ENCODE assay signal across 10 cellular contexts in the genomic region with DNA sequence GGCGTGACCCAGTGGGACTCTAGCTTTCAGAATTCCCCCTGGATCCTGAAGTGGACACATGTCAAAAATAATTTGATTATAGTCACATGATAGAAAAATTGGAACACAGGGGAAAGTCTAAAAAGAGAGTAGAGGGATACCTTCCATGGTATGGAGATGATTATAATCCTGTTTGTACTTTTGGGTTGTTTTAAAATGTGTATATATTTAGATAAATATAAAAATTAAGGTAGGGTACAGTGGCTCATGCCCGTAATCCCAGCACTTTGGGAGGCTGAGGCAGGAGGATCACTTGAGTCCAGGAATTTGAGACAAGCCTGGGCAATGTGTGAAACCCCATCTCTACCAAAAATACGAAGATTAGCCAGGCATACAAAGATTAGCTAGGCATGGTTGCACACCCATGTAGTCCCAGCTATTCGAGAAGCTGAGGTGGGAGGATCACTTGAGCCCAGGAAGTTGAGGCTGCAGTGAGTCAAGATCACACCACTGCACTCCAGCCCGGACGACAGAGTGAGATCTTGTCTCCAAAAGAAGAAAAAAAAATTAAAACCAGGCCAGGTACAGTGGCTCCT. TPM values are rescaled to one million over a fixed set of nuclear protein-coding genes. Genes with fewer than 3 reads are reported as not detected.
DNase-seq lines count a peak whose midpoint lies in the region; ATAC-seq and TF ChIP-seq lines count a peak whose summit lies in the region.
"Had no signal": no experiment of that assay in that cellular context is flagged by ENCODE, and none has a peak within 500 bp of the region (broad histone marks: within the 10 kb centered on the region; RNA-seq: fewer than 3 reads in every experiment).

No MANE protein-coding gene starts in this region.

- peaks cover 6 to 28% (median 23%) of the 10 kb centered on the region in 7 donors for H3K27me3 ChIP-seq in heart right ventricle
- H3K27me3 ChIP-seq: SJSA1 had no signal

- peaks cover 0 to 15% (median 9%) of the 10 kb centered on the region in 9 donors for H3K4me1 ChIP-seq in heart right ventricle

- DNase-seq in RPMI7951 (ENCODE audit: low read depth) (peak; percentile 57), memory B cell (ENCODE audit: low spot score in 2 of 2) (no peak), putamen (ENCODE audit: low spot score) (no peak), heart right ventricle (no peak)
- no peak for DNase-seq in activated T-helper 1 cell treated with anti-CD3 and anti-CD28 coated beads, Interleukin-12 subunit alpha, Interleukin-12 subunit beta, Interleukin-2, Interleukin-4 antibody, amounts not matched to agents 30 ng/mL and 10 ng/mL and 1 ng/mL, durations not matched to agents 14 hours and 24 hours and 36 hours (ENCODE audit: low spot score)
- DNase-seq: NCI-H2081 treated with DMSO at 0.1 percent for 48 hours had no signal

- no peaks in the 10 kb centered on the region for H3K36me3 ChIP-seq in heart right ventricle
- H3K36me3 ChIP-seq: SJSA1 had no signal

- no peak overlapping the region for H3K27ac ChIP-seq in heart right ventricle
- H3K27ac ChIP-seq: SJSA1 had no signal

- no peaks in the 10 kb centered on the region for H3K36me3 Mint-ChIP-seq in memory B cell
- H3K36me3 Mint-ChIP-seq in activated T-helper 1 cell treated with anti-CD3 and anti-CD28 coated beads, Interleukin-12 subunit alpha, Interleukin-12 subunit beta, Interleukin-2, Interleukin-4 antibody, amounts not matched to agents 30 ng/mL and 10 ng/mL and 1 ng/mL, durations not matched to agents 14 hours and 24 hours and 36 hours (ENCODE audit: low read depth) = no peaks in the 10 kb centered on the region

- 62 to 73% methylated on average over 6 of the region's 6 CpGs for WGBS in heart right ventricle, 2 donors

- intact Hi-C loops in activated T-helper 1 cell treated with anti-CD3 and anti-CD28 coated beads, Interleukin-12 subunit alpha, Interleukin-12 subunit beta, Interleukin-2, Interleukin-4 antibody, amounts not matched to agents 30 ng/mL and 10 ng/mL and 1 ng/mL, durations not matched to agents 14 hours and 24 hours and 36 hours (cut with micrococcal nuclease) = loop anchor here (5.0 kb wide), 1 partner anchor 44 kb away; no protein-coding TSS in a partner anchor
- intact Hi-C loops in heart right ventricle (cut with DNase I) = no loop called here

- ATAC-seq in GM18511 (IDR thresholded peaks at IDR 0.05; ENCODE audit: unreplicated experiment) (peak; percentile 65), HG02798 (IDR thresholded peaks at IDR 0.05; ENCODE audit: poor library complexity, unreplicated experiment) (peak; percentile 26), memory B cell (ENCODE audit: low read depth) (peak; percentile 25), heart right ventricle (no peak)
- ATAC-seq: mucosa of descending colon had no signal

- no peaks in the 10 kb centered on the region for H3K9me3 ChIP-seq in heart right ventricle
- H3K9me3 ChIP-seq: mucosa of descending colon, SJSA1 had no signal

- no peak overlapping the region for H3K4me3 ChIP-seq in heart right ventricle
- H3K4me3 ChIP-seq: mucosa of descending colon, SJSA1 had no signal

- TF ChIP-seq CTCF in heart right ventricle (IDR thresholded peaks at IDR 0.05) = no peak

- H3K9me3 Mint-ChIP-seq in memory B cell = no peaks in the 10 kb centered on the region
- no peaks in the 10 kb centered on the region for H3K9me3 Mint-ChIP-seq in activated T-helper 1 cell treated with anti-CD3 and anti-CD28 coated beads, Interleukin-12 subunit alpha, Interleukin-12 subunit beta, Interleukin-2, Interleukin-4 antibody, amounts not matched to agents 30 ng/mL and 10 ng/mL and 1 ng/mL, durations not matched to agents 14 hours and 24 hours and 36 hours

- H3K27me3 Mint-ChIP-seq in memory B cell = peaks cover 10% of the 10 kb centered on the region
- H3K27me3 Mint-ChIP-seq in activated T-helper 1 cell treated with anti-CD3 and anti-CD28 coated beads, Interleukin-12 subunit alpha, Interleukin-12 subunit beta, Interleukin-2, Interleukin-4 antibody, amounts not matched to agents 30 ng/mL and 10 ng/mL and 1 ng/mL, durations not matched to agents 14 hours and 24 hours and 36 hours (ENCODE audit: insufficient read depth) = peaks cover 17% of the 10 kb centered on the region

- H3K4me1 Mint-ChIP-seq in memory B cell = peaks cover 36% of the 10 kb centered on the region
- peaks cover 30% of the 10 kb centered on the region for H3K4me1 Mint-ChIP-seq in activated T-helper 1 cell treated with anti-CD3 and anti-CD28 coated beads, Interleukin-12 subunit alpha, Interleukin-12 subunit beta, Interleukin-2, Interleukin-4 antibody, amounts not matched to agents 30 ng/mL and 10 ng/mL and 1 ng/mL, durations not matched to agents 14 hours and 24 hours and 36 hours (ENCODE audit: low read depth)

- peak overlapping the region; percentile 81 for H3K27ac Mint-ChIP-seq in memory B cell
- no peak overlapping the region for H3K27ac Mint-ChIP-seq in activated T-helper 1 cell treated with anti-CD3 and anti-CD28 coated beads, Interleukin-12 subunit alpha, Interleukin-12 subunit beta, Interleukin-2, Interleukin-4 antibody, amounts not matched to agents 30 ng/mL and 10 ng/mL and 1 ng/mL, durations not matched to agents 14 hours and 24 hours and 36 hours

- peak overlapping the region; percentile 85 for H3K4me3 Mint-ChIP-seq in memory B cell
- no peak overlapping the region for H3K4me3 Mint-ChIP-seq in activated T-helper 1 cell treated with anti-CD3 and anti-CD28 coated beads, Interleukin-12 subunit alpha, Interleukin-12 subunit beta, Interleukin-2, Interleukin-4 antibody, amounts not matched to agents 30 ng/mL and 10 ng/mL and 1 ng/mL, durations not matched to agents 14 hours and 24 hours and 36 hours

RNA-seq across cellular contexts. Expression of gene PAPLN, which starts 11.1 kb away (rescaled TPM):
- total RNA-seq in RPMI7951 (2014; rRNA removed; shearing (Covaris generic)) = 1.6 and 2.8 TPM in 2 replicates
- 0.39 and 0.96 TPM in 2 replicates for total RNA-seq in activated T-helper 1 cell treated with anti-CD3 and anti-CD28 coated beads, Interleukin-12 subunit alpha, Interleukin-12 subunit beta, Interleukin-2, Interleukin-4 antibody, amounts not matched to agents 30 ng/mL and 10 ng/mL and 1 ng/mL, durations not matched to agents 14 hours and 24 hours and 36 hours
- 1 to 10 TPM in 7 of 10 donors, under 1 TPM in 3; 0.67 to 3.8 (median 1.8) TPM for total RNA-seq in heart right ventricle
- 1 to 10 TPM in 1 of 2 donors, under 1 TPM in 1; 0.64 to 4.1 TPM for polyA plus RNA-seq in heart right ventricle

Comparison
In these comparisons a context has a peak if more than half of its experiments do, and no peak if none do; other contexts are left out.
1. ATAC-seq: peak in GM18511 (single experiment), HG02798 (single experiment) and memory B cell (single experiment); none in heart right ventricle (0 of 8).